9 cellular contexts compared by ENCODE assay signal in the genomic region with DNA sequence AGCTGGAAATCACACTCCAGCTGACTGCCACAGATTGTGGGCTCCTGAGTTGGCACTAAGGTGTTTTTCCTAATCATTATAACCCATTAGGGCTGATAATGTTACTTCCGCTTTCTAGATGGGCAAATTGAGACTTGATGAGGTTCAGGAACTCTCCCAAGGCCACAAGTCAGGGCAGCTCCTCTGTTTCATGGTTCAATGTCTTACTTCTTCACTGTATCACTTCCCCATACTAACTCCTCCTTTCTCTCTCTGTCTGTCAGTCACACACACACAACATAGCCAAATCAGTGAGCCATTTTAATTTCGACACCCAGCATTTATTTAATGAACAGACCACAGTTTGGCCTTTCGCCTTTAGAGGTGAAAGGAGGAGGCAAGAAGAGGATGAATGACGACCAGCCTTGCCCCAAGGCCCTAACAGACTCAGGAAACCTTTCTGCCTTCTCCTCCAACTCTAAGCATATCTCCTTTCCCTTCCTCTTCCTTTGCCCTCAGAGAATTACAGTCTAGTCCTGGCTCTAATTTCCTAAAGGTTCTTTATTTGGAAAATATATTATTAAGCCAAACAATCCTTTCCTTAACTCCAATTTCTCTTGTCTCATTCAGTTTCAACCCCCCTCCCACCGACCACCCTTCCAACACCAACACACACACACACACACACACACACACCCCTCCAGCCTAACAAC. TPM values are rescaled to one million over a fixed set of nuclear protein-coding genes. Genes with fewer than 3 reads are reported as not detected.
DNase-seq lines count a peak whose midpoint lies in the region; ATAC-seq and TF ChIP-seq lines count a peak whose summit lies in the region.
"Had no signal": no experiment of that assay in that cellular context is flagged by ENCODE, and none has a peak within 500 bp of the region (broad histone marks: within the 10 kb centered on the region; RNA-seq: fewer than 3 reads in every experiment).

No MANE protein-coding gene starts in this region.

- intact Hi-C loops in cardiac septum (cut with DNase I) = no loop called here

- ATAC-seq in GM21576 (IDR thresholded peaks at IDR 0.05; ENCODE audit: unreplicated experiment) = peak; percentile 99
- ATAC-seq in HG03565 (IDR thresholded peaks at IDR 0.05; ENCODE audit: unreplicated experiment) = peak; percentile 95

- no peak overlapping the region for H3K27ac ChIP-seq in WERI-Rb-1
- H3K27ac ChIP-seq: right atrium auricular region had no signal

- no peaks in the 10 kb centered on the region for H3K36me3 ChIP-seq in WERI-Rb-1
- H3K36me3 ChIP-seq: right atrium auricular region had no signal

- peaks cover 19% of the 10 kb centered on the region for H3K4me1 Mint-ChIP-seq in brain

- peak; percentile 78 for DNase-seq in GM13976 (ENCODE audit: low spot score)
- no peak for DNase-seq in WERI-Rb-1
- no peak for DNase-seq in cardiac septum (ENCODE audit: low spot score)
- no peak for DNase-seq in EL
- DNase-seq in stimulated activated naive CD4-positive, alpha-beta T cell (lab: John Stamatoyannopoulos, UW) = no peak

- no peak overlapping the region for H3K4me3 Mint-ChIP-seq in brain

- H3K27me3 Mint-ChIP-seq in brain = peaks cover 4% of the 10 kb centered on the region

- H3K4me3 ChIP-seq in WERI-Rb-1 (ENCODE audit: low read depth, low read length) = no peak overlapping the region
- H3K4me3 ChIP-seq: right atrium auricular region had no signal

- no peak for TF ChIP-seq CTCF in GM13976 (IDR thresholded peaks at IDR 0.05; ENCODE audit: borderline replicate concordance, control extremely low read depth, extremely low read depth, insufficient read depth, missing control alignments)
- TF ChIP-seq CTCF in brain (conservative IDR thresholded peaks at IDR 0.05) = no peak
- no peak for TF ChIP-seq CTCF in WERI-Rb-1 (IDR thresholded peaks at IDR 0.05; ENCODE audit: low read depth, low read length)

- peak overlapping the region in 4 of 5 experiments; percentile 7 to 72 (median 34) for H3K27ac Mint-ChIP-seq in brain

- H3K27me3 ChIP-seq in WERI-Rb-1 (ENCODE audit: insufficient read depth, low read depth, severe bottlenecking) = no peaks in the 10 kb centered on the region
- H3K27me3 ChIP-seq: right atrium auricular region had no signal

- in situ Hi-C loops in GM13976 (cut with MboI; ENCODE audit: low sequenced_read_pairs, unreplicated experiment) = no loop called here

- peaks cover 5% of the 10 kb centered on the region for H3K9me3 ChIP-seq in WERI-Rb-1 (ENCODE audit: severe bottlenecking)
- H3K9me3 ChIP-seq: right atrium auricular region had no signal

- no peaks in the 10 kb centered on the region for H3K36me3 Mint-ChIP-seq in brain

- H3K9me3 Mint-ChIP-seq in brain = no peaks in the 10 kb centered on the region

RNA-seq across cellular contexts. Expression of gene TRAF1, which starts 18.0 kb away (rescaled TPM):
- polyA plus RNA-seq in brain (ENCODE audit: insufficient read depth, low read depth, low replicate concordance) = 1.9 TPM
- 2.4 TPM for total RNA-seq in cardiac septum
